Comparison of ENCODE assay signal across 2 cellular contexts in genomic region chr20:49110767-49111694, GRCh38.
A peak's percentile ranks its signal among the peaks of the same experiment; 100 is the strongest.
TF ChIP-seq lines count a peak whose summit lies in the region.

No MANE protein-coding gene starts in this region.

TF ChIP-seq in A549, 52 proteins besides CTCF, POLR2A, EP300 and RAD21 (continued from another document):
- TF ChIP-seq JUN (IDR thresholded peaks at IDR 0.05): no peak

TF ChIP-seq in HepG2, 621 proteins besides CTCF, POLR2A, EP300 and RAD21 (continued from another document):
- TF ChIP-seq ZNF574 (CRISPR knock-in tag; IDR thresholded peaks at IDR 0.05): 0 out of 2 replicates have a peak, but pooled peaks have one; percentile 12
- 0 out of 2 replicates have a peak, but pooled peaks have one; percentile 35 for TF ChIP-seq ZNF562 (CRISPR knock-in tag; IDR thresholded peaks at IDR 0.05; ENCODE audit: borderline replicate concordance)
- peak; percentile 88; the same call in 1 of the 2 replicates for TF ChIP-seq PAF1 (CRISPR knock-in tag; IDR thresholded peaks at IDR 0.05)
- TF ChIP-seq HDAC6 (IDR thresholded peaks at IDR 0.05; ENCODE audit: low read depth, low read length): no peak
- TF ChIP-seq SALL1 (CRISPR knock-in tag; IDR thresholded peaks at IDR 0.05): no peak
- TF ChIP-seq CREB1 (IDR thresholded peaks at IDR 0.05): no peak
- TF ChIP-seq CREB1 (CRISPR knock-in tag; IDR thresholded peaks at IDR 0.05): no peak
- peak; percentile 39; the same call in 1 of the 2 replicates for TF ChIP-seq NFKB2 (CRISPR knock-in tag; IDR thresholded peaks at IDR 0.05; ENCODE audit: borderline replicate concordance)
- TF ChIP-seq GABPB1 (CRISPR knock-in tag; IDR thresholded peaks at IDR 0.05): no peak
- TF ChIP-seq ZNF674 (CRISPR knock-in tag; IDR thresholded peaks at IDR 0.05; ENCODE audit: low read depth): 0 out of 2 replicates have a peak, but pooled peaks have one; percentile 73
- no peak for TF ChIP-seq E2F2 (CRISPR knock-in tag; IDR thresholded peaks at IDR 0.05; ENCODE audit: borderline replicate concordance)
- TF ChIP-seq ETV6 (CRISPR knock-in tag; conservative IDR thresholded peaks at IDR 0.05): no peak
- 0 out of 2 replicates have a peak, but pooled peaks have one; percentile 23 for TF ChIP-seq DR1 (CRISPR knock-in tag; IDR thresholded peaks at IDR 0.05)
- TF ChIP-seq POLR2G (IDR thresholded peaks at IDR 0.05; ENCODE audit: low read depth, low read length): peak; percentile 65
- no peak for TF ChIP-seq NONO (IDR thresholded peaks at IDR 0.05)
- TF ChIP-seq NONO (CRISPR knock-in tag; conservative IDR thresholded peaks at IDR 0.05): peak; percentile 63; the same call in 1 of the 2 replicates
- TF ChIP-seq ZNF121 (CRISPR knock-in tag; IDR thresholded peaks at IDR 0.05): peak; percentile 83
- no peak for TF ChIP-seq THAP9 (CRISPR knock-in tag; IDR thresholded peaks at IDR 0.05; ENCODE audit: borderline replicate concordance)
- no peak for TF ChIP-seq RFX3 (CRISPR knock-in tag; IDR thresholded peaks at IDR 0.05)
- no peak for TF ChIP-seq ZNF44 (CRISPR knock-in tag; IDR thresholded peaks at IDR 0.05)
- no peak for TF ChIP-seq MTF2 (CRISPR knock-in tag; IDR thresholded peaks at IDR 0.05; ENCODE audit: borderline replicate concordance)
- TF ChIP-seq SKIL (CRISPR knock-in tag; IDR thresholded peaks at IDR 0.05; ENCODE audit: borderline replicate concordance): peak; percentile 49
- no peak for TF ChIP-seq ZNF841 (CRISPR knock-in tag; IDR thresholded peaks at IDR 0.05; ENCODE audit: borderline replicate concordance)
- 0 out of 2 replicates have a peak, but pooled peaks have one; percentile 31 for TF ChIP-seq ZC3H13 (CRISPR knock-in tag; IDR thresholded peaks at IDR 0.05)
- peak; percentile 50; the same call in 1 of the 2 replicates for TF ChIP-seq POLR2AphosphoS5 (IDR thresholded peaks at IDR 0.05; ENCODE audit: low read depth, low read length)
- no peak for TF ChIP-seq ZBTB3 (CRISPR knock-in tag; IDR thresholded peaks at IDR 0.05; ENCODE audit: borderline replicate concordance, low read depth)
- no peak for TF ChIP-seq ZNF101 (CRISPR knock-in tag; IDR thresholded peaks at IDR 0.05; ENCODE audit: borderline replicate concordance, low read depth)
- TF ChIP-seq DPF2 (CRISPR knock-in tag; IDR thresholded peaks at IDR 0.05; ENCODE audit: borderline replicate concordance, low read depth): 0 out of 2 replicates have a peak, but pooled peaks have one; percentile 20
- no peak for TF ChIP-seq ZMYM2 (CRISPR knock-in tag; IDR thresholded peaks at IDR 0.05)
- TF ChIP-seq ZNF180 (CRISPR knock-in tag; IDR thresholded peaks at IDR 0.05; ENCODE audit: borderline replicate concordance, low read depth): no peak
- no peak for TF ChIP-seq NCOA2 (CRISPR knock-in tag; IDR thresholded peaks at IDR 0.05)
- TF ChIP-seq ATF4 (CRISPR knock-in tag; IDR thresholded peaks at IDR 0.05): peak in 1 of 2 experiments; percentile 46; a peak in 1 of 4 replicates
- TF ChIP-seq FOXO4 (CRISPR knock-in tag; conservative IDR thresholded peaks at IDR 0.05): 0 out of 2 replicates have a peak, but pooled peaks have one; percentile 27
- no peak for TF ChIP-seq ZNF276 (CRISPR knock-in tag; IDR thresholded peaks at IDR 0.05; ENCODE audit: low read depth)
- no peak for TF ChIP-seq PHF8 (CRISPR knock-in tag; IDR thresholded peaks at IDR 0.05)
- no peak for TF ChIP-seq ZNF614 (CRISPR knock-in tag; IDR thresholded peaks at IDR 0.05; ENCODE audit: borderline replicate concordance)
- TF ChIP-seq ZNF496 (CRISPR knock-in tag; IDR thresholded peaks at IDR 0.05; ENCODE audit: insufficient replicate concordance): no peak
- no peak for TF ChIP-seq ZNF275 (CRISPR knock-in tag; IDR thresholded peaks at IDR 0.05; ENCODE audit: borderline replicate concordance)
- no peak for TF ChIP-seq ZNF878 (CRISPR knock-in tag; IDR thresholded peaks at IDR 0.05)
- no peak for TF ChIP-seq ARHGAP35 (CRISPR knock-in tag; IDR thresholded peaks at IDR 0.05; ENCODE audit: borderline replicate concordance)
- no peak for TF ChIP-seq ZSCAN9 (CRISPR knock-in tag; IDR thresholded peaks at IDR 0.05; ENCODE audit: borderline replicate concordance)
- peak; percentile 97 for TF ChIP-seq RBM22 (optimal IDR thresholded peaks at IDR 0.05; ENCODE audit: low read length)
- TF ChIP-seq FOXA1 (IDR thresholded peaks at IDR 0.05): no peak
- 0 out of 2 replicates have a peak, but pooled peaks have one; percentile 11 for TF ChIP-seq FOXA1 (CRISPR knock-in tag; IDR thresholded peaks at IDR 0.05)
- TF ChIP-seq REST (IDR thresholded peaks at IDR 0.05; ENCODE audit: borderline replicate concordance in 1 of 2, low read depth in 1 of 2, low read length in 2 of 2): no peak
- no peak for TF ChIP-seq SYNCRIP (IDR thresholded peaks at IDR 0.05; ENCODE audit: insufficient read depth, low read depth, low read length)
- TF ChIP-seq ZBTB42 (CRISPR knock-in tag; IDR thresholded peaks at IDR 0.05): no peak
